In the genomic region with DNA sequence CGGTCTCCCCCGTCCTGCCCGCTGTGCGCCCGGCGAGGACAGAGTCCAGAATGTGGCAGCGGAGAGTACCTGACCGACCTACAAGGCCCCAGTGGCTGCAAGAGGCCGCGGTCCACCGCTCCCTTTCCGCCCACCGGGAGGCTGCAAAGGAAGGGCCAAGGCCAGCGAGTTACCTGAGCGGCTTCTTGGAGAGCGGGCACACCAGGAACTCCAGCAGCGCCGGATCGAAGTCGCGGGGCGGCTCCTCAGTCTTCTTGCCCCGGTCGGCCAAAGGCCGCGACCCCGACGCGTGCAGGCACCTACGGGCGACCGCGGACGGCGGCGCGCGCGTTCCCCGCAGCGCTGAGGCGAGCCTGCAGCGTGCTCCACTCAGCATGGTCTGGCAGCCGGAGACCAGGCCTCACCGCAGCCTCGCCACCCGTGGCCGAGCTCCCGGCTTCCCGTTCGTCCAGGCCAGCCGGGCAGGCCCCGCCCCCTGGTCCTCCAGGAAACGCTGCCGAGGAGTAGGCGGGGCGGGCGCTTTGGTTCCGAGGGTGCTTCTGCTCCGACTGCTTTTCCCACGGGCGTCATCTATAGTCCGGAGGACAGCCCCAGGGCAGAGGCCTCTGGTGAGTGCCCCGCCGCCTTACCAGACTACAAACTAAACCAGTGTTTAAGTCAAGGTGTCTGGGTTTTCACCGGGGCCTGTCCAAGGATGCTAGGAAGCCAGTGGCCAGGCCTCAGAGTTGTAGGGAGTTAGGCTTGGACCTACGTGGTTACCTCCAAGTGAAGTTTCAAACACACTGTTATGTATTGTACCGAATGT, we compare ENCODE assay signal across 8 cellular contexts. TPM values are rescaled to one million over a fixed set of nuclear protein-coding genes. Genes with fewer than 3 reads are reported as not detected.
DNase-seq lines count a peak whose midpoint lies in the region; ATAC-seq and TF ChIP-seq lines count a peak whose summit lies in the region.

A gene with protein sequence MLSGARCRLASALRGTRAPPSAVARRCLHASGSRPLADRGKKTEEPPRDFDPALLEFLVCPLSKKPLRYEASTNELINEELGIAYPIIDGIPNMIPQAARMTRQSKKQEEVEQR (minus strand): TSS at position 452 of the 805 bp plus-strand sequence. CDS start 76 bp downstream, at position 376.

- TF ChIP-seq CTCF in BJ (IDR thresholded peaks at IDR 0.05; ENCODE audit: insufficient read depth, low read depth, low read length) (no peak), colonic mucosa (IDR thresholded peaks at IDR 0.05) (no peak)

- CTCF ChIA-PET in BJ (lab: Yijun Ruan, JAX): interaction anchor here (0.8 to 1.6 kb wide), 4 partner anchors 9 to 296 kb away, joined by 3 to 5 read pairs (median 4); no protein-coding TSS in a partner anchor

- H3K27ac ChIP-seq in colonic mucosa: peak within 1 kb of the TSS; percentile 82
- peak within 1 kb of the TSS; percentile 87 for H3K27ac ChIP-seq in layer of hippocampus (ENCODE audit: low read depth, low read length)

- ATAC-seq in HG03457 (IDR thresholded peaks at IDR 0.05; ENCODE audit: unreplicated experiment): peak; percentile 74

- intact Hi-C loops in colonic mucosa (cut with DNase I): no loop called here

- H3K36me3 ChIP-seq in BJ (ENCODE audit: control insufficient read depth, insufficient read depth, low read length) (peaks cover 2% of the 10 kb centered on the region), colonic mucosa (no peaks in the 10 kb centered on the region)

- H3K27me3 ChIP-seq in BJ (ENCODE audit: control insufficient read depth, insufficient read depth, low read length) (no peaks in the 10 kb centered on the region), colonic mucosa (no peaks in the 10 kb centered on the region), layer of hippocampus (ENCODE audit: control insufficient read depth, insufficient read depth, low read length) (no peaks in the 10 kb centered on the region)

- POLR2A ChIA-PET in BJ (lab: Charles Lee): interaction anchor here (0.6 kb wide), 2 partner anchors 139 to 304 kb away, joined by 3 to 5 read pairs; no protein-coding TSS in a partner anchor

- H3K9ac ChIP-seq in colonic mucosa (ENCODE audit: low read depth in 2 of 2, low read length in 2 of 2): peak within 1 kb of the TSS; percentile 89 to 97

- peaks cover 6% of the 10 kb centered on the region for H3K4me1 ChIP-seq in colonic mucosa

- no peaks in the 10 kb centered on the region for H3K9me3 ChIP-seq in colonic mucosa

- peak within 1 kb of the TSS; percentile 96 for H3K4me3 ChIP-seq in BJ (ENCODE audit: low read depth, low read length)
- H3K4me3 ChIP-seq in colonic mucosa: peak within 1 kb of the TSS; percentile 67

- DNase-seq in BJ (ENCODE audit: low read depth) (peak; percentile 59), GM19240 (ENCODE audit: insufficient read length, low spot score) (peak; percentile 38), NCI-H524 (lab: John Stamatoyannopoulos, UW) (peak; percentile 70 to 81), colonic mucosa (peak; percentile 96)
- DNase-seq in activated CD4-positive, alpha-beta T cell treated with anti-CD3 and anti-CD28 coated beads for 48 hours: peak; percentile 88
- DNase-seq in stimulated activated CD4-positive, alpha-beta T cell treated with anti-CD3 and anti-CD28 coated beads, Interleukin-1b, Interleukin-23, amount 100 ng/mL, for 4 hours (ENCODE audit: low read depth in 2 of 2): peak; percentile 54 to 79

RNA-seq across cellular contexts. Expression of the gene that starts here (rescaled TPM):
- polyA plus RNA-seq in BJ (2011; rRNA removed): 34.9 and 44.2 TPM in 2 replicates
- 4.5 and 4.7 TPM in 2 replicates for polyA minus RNA-seq in BJ (2011; rRNA and poly(A)+ RNA removed)
- total RNA-seq in colonic mucosa: 10 to 100 TPM; 58.6 to 68.6 TPM

Comparison
In these comparisons a context has a peak if more than half of its experiments do, and no peak if none do; other contexts are left out.
1. Peak in every context shown above with its lines: DNase-seq, ATAC-seq, H3K4me3 ChIP-seq and H3K27ac ChIP-seq.
2. DNase-seq: peak in every context shown above with its lines; median percentile 96 in colonic mucosa; 88 in activated CD4-positive, alpha-beta T cell treated with anti-CD3 and anti-CD28 coated beads for 48 hours; 76 in NCI-H524; 66 in stimulated activated CD4-positive, alpha-beta T cell treated with anti-CD3 and anti-CD28 coated beads, Interleukin-1b, Interleukin-23, amount 100 ng/mL, for 4 hours; 59 in BJ; 38 in GM19240.